ENCODE assay signal across 16 cellular contexts in genomic region chr13:54627973-54628372, GRCh38.
DNase-seq lines count a peak whose midpoint lies in the region; ATAC-seq and TF ChIP-seq lines count a peak whose summit lies in the region.
"Had no signal": no experiment of that assay in that cellular context is flagged by ENCODE, and none has a peak within 500 bp of the region (broad histone marks: within the 10 kb centered on the region; RNA-seq: fewer than 3 reads in every experiment).

No MANE protein-coding gene starts in this region.

- WGBS in smooth muscle cell (ENCODE audit: low lambda C conversion rate) = 63% methylated on average over 1 of the region's 1 CpG

- no peaks in the 10 kb centered on the region for H3K36me3 ChIP-seq in WERI-Rb-1
- H3K36me3 ChIP-seq in smooth muscle cell (ENCODE audit: low read depth) = no peaks in the 10 kb centered on the region
- H3K36me3 ChIP-seq: BE2C had no signal

- H3K4me2 ChIP-seq in smooth muscle cell = peak overlapping the region; percentile 43

- H4K20me1 ChIP-seq in smooth muscle cell (ENCODE audit: low read depth) = no peaks in the 10 kb centered on the region

- H3K27me3 ChIP-seq in WERI-Rb-1 (ENCODE audit: insufficient read depth, low read depth, severe bottlenecking) (no peaks in the 10 kb centered on the region), smooth muscle cell (ENCODE audit: low read depth) (no peaks in the 10 kb centered on the region)
- H3K27me3 ChIP-seq: BE2C had no signal

- TF ChIP-seq CTCF in WERI-Rb-1 (IDR thresholded peaks at IDR 0.05; ENCODE audit: low read depth, low read length) (no peak), smooth muscle cell (IDR thresholded peaks at IDR 0.05; ENCODE audit: borderline replicate concordance, insufficient read depth, poor library complexity, severe bottlenecking) (no peak)

- H3K4me3 ChIP-seq in WERI-Rb-1 (ENCODE audit: low read depth, low read length) (no peak overlapping the region), smooth muscle cell (no peak overlapping the region)
- H3K4me3 ChIP-seq: GM12878 had no signal

- H3K9me3 ChIP-seq in WERI-Rb-1 (ENCODE audit: severe bottlenecking) = no peaks in the 10 kb centered on the region
- H3K9me3 ChIP-seq in smooth muscle cell (replicated peaks; ENCODE audit: low read depth) = no peaks in the 10 kb centered on the region
- H3K9me3 ChIP-seq: BE2C, Caco-2 had no signal

- H3K27ac ChIP-seq in WERI-Rb-1 (peak overlapping the region; percentile 25; the same call in 1 of the 2 replicates), smooth muscle cell (ENCODE audit: low read depth) (no peak overlapping the region)

- in situ Hi-C loops in G401 (cut with HindIII; ENCODE audit: low sequenced_read_pairs) = no loop called here

- no peak for ATAC-seq in GM19455 (IDR thresholded peaks at IDR 0.05; ENCODE audit: unreplicated experiment)
- ATAC-seq: GM12878 had no signal

- no peaks in the 10 kb centered on the region for H3F3A ChIP-seq in smooth muscle cell (ENCODE audit: low read depth)

- H3K79me2 ChIP-seq in smooth muscle cell (ENCODE audit: low read depth) = no peaks in the 10 kb centered on the region

- no peak overlapping the region for H2AFZ ChIP-seq in smooth muscle cell (ENCODE audit: low read depth)

- DNase-seq in G401 (ENCODE audit: low spot score) (peak; percentile 51), HT1080 (ENCODE audit: low read depth) (peak; percentile 2), WERI-Rb-1 (no peak), smooth muscle cell (lab: John Stamatoyannopoulos, UW; ENCODE audit: unreplicated experiment) (no peak), NCI-H82 (lab: John Stamatoyannopoulos, UW) (no peak)
- DNase-seq in central memory CD4-positive, alpha-beta T cell = no peak
- DNase-seq: BE2C; C1 segment of cervical spinal cord; CD4-positive, alpha-beta T cell; DMS79 treated with DMSO at 0.1 percent for 48 hours; GOT3; H9; KG1 had no signal

- no peak overlapping the region for H3K9ac ChIP-seq in smooth muscle cell (ENCODE audit: low read depth)

- H3K4me1 ChIP-seq in smooth muscle cell (ENCODE audit: low read depth) = peaks cover 3% of the 10 kb centered on the region
- H3K4me1 ChIP-seq: BE2C, Caco-2 had no signal

Comparison
In these comparisons a context has a peak if more than half of its experiments do, and no peak if none do; other contexts are left out.
1. DNase-seq: peak in G401 (single experiment) and HT1080 (single experiment); none in WERI-Rb-1 (single experiment), smooth muscle cell (single experiment), central memory CD4-positive, alpha-beta T cell (single experiment) and NCI-H82 (single experiment).